1 cellular context compared by ENCODE assay signal in genomic region chr3:48467473-48468267, GRCh38.
TF ChIP-seq lines count a peak whose summit lies in the region.

No MANE protein-coding gene starts in this region.

TF ChIP-seq in IMR-90, 13 proteins besides CTCF, POLR2A, EP300 and RAD21 (continued from another document):
- TF ChIP-seq MAZ (IDR thresholded peaks at IDR 0.05; ENCODE audit: borderline replicate concordance, low read depth, low read length) (no peak), BHLHE40 (IDR thresholded peaks at IDR 0.05; ENCODE audit: low read depth, low read length) (no peak), FOS (IDR thresholded peaks at IDR 0.05; ENCODE audit: low read depth, low read length) (no peak), CEBPB (IDR thresholded peaks at IDR 0.05; ENCODE audit: low read depth, low read length) (no peak), ELK1 (IDR thresholded peaks at IDR 0.05; ENCODE audit: borderline replicate concordance, low read depth, low read length) (no peak), SMC3 (IDR thresholded peaks at IDR 0.05; ENCODE audit: low read depth, low read length) (no peak), USF2 (IDR thresholded peaks at IDR 0.05; ENCODE audit: low read depth, low read length) (no peak), CHD1 (IDR thresholded peaks at IDR 0.05; ENCODE audit: low read depth, low read length) (no peak)
